Comparison of ENCODE assay signal across 8 cellular contexts in genomic region chr4:96352051-96352517, GRCh38.
DNase-seq lines count a peak whose midpoint lies in the region; ATAC-seq, FAIRE-seq and TF ChIP-seq lines count a peak whose summit lies in the region.
"Had no signal": no experiment of that assay in that cellular context is flagged by ENCODE, and none has a peak within 500 bp of the region (broad histone marks: within the 10 kb centered on the region; RNA-seq: fewer than 3 reads in every experiment).

No MANE protein-coding gene starts in this region.

- peaks cover 9% of the 10 kb centered on the region for H3K4me1 Mint-ChIP-seq in astrocyte (ENCODE audit: low read depth, unreplicated experiment)
- H3K4me1 Mint-ChIP-seq in mesothelial cell of epicardium: peaks cover 32% of the 10 kb centered on the region
- H3K4me1 Mint-ChIP-seq: naive B cell had no signal

- peaks cover 4% of the 10 kb centered on the region for H3K4me1 ChIP-seq in astrocyte (ENCODE audit: insufficient read depth, low read length)

- no peak overlapping the region for H3K9ac ChIP-seq in astrocyte (ENCODE audit: low read length)

- H3K4me3 Mint-ChIP-seq in astrocyte (ENCODE audit: unreplicated experiment) (no peak overlapping the region), mesothelial cell of epicardium (no peak overlapping the region)
- H3K4me3 Mint-ChIP-seq: naive B cell had no signal

- H3K36me3 ChIP-seq in astrocyte (ENCODE audit: insufficient read depth, low read length): no peaks in the 10 kb centered on the region

- no peaks in the 10 kb centered on the region for H3K79me2 ChIP-seq in astrocyte (ENCODE audit: insufficient read depth, low read length)

- H3K9me3 Mint-ChIP-seq in astrocyte (ENCODE audit: unreplicated experiment): no peaks in the 10 kb centered on the region
- H3K9me3 Mint-ChIP-seq in mesothelial cell of epicardium: peaks cover 6% of the 10 kb centered on the region

- no peak overlapping the region for H3K4me3 ChIP-seq in astrocyte (ENCODE audit: insufficient read depth, low read depth, low read length)

- no peaks in the 10 kb centered on the region for H3K9me3 ChIP-seq in astrocyte (ENCODE audit: insufficient read depth, low read depth, low read length)

- no peaks in the 10 kb centered on the region for H3K27me3 Mint-ChIP-seq in astrocyte (ENCODE audit: low read depth, unreplicated experiment)
- H3K27me3 Mint-ChIP-seq in mesothelial cell of epicardium (ENCODE audit: low read depth): no peaks in the 10 kb centered on the region
- H3K27me3 Mint-ChIP-seq: naive B cell had no signal

- no peak overlapping the region for H3K4me2 ChIP-seq in astrocyte (ENCODE audit: low read length)

- no peak overlapping the region for H2AFZ ChIP-seq in astrocyte (ENCODE audit: low read depth, low read length)

- peak; percentile 27 for TF ChIP-seq CTCF in GM12873 (IDR thresholded peaks at IDR 0.05; ENCODE audit: insufficient read depth, low read depth, low read length, missing control alignments)
- peak; percentile 36 for TF ChIP-seq CTCF in astrocyte (IDR thresholded peaks at IDR 0.05; ENCODE audit: insufficient read depth, low read depth, low read length)
- peak; percentile 30 for TF ChIP-seq CTCF in mesothelial cell of epicardium (IDR thresholded peaks at IDR 0.05; ENCODE audit: unreplicated experiment)

- H3K27ac ChIP-seq in astrocyte (ENCODE audit: low read depth, low read length): no peak overlapping the region

- no peaks in the 10 kb centered on the region for H4K20me1 ChIP-seq in astrocyte (ENCODE audit: insufficient read depth, low read length)

- H3K27ac Mint-ChIP-seq in astrocyte (ENCODE audit: unreplicated experiment) (no peak overlapping the region), mesothelial cell of epicardium (no peak overlapping the region)
- H3K27ac Mint-ChIP-seq: naive B cell had no signal

- H3K36me3 Mint-ChIP-seq in astrocyte (ENCODE audit: low read depth, unreplicated experiment) (no peaks in the 10 kb centered on the region), mesothelial cell of epicardium (peaks cover 5% of the 10 kb centered on the region)
- H3K36me3 Mint-ChIP-seq: naive B cell had no signal

- DNase-seq in LHCN-M2 (ENCODE audit: low read depth): peak; percentile 44
- peak; percentile 5 for DNase-seq in astrocyte (ENCODE audit: low read depth)
- no peak for DNase-seq in mesothelial cell of epicardium (ENCODE audit: low spot score in 2 of 2, unreplicated experiment in 2 of 2)
- DNase-seq in HTR-8/SVneo (ENCODE audit: insufficient read length, low spot score): no peak
- DNase-seq: naive B cell had no signal

- no peaks in the 10 kb centered on the region for H3K27me3 ChIP-seq in astrocyte (ENCODE audit: insufficient read depth, low read length)

- no peak for ATAC-seq in activated CD4-positive, CD25-positive, alpha-beta regulatory T cell treated with anti-CD3 and anti-CD28 coated beads, Interleukin-2, amount 50 U/mL, for 24 hours
- no peak for ATAC-seq in HG03095 (IDR thresholded peaks at IDR 0.05; ENCODE audit: unreplicated experiment)

- FAIRE-seq in astrocyte (lab: Jason Lieb, UNC) (no peak), HTR-8/SVneo (lab: Jason Lieb, UNC) (no peak)

Comparison
In these comparisons a context has a peak if more than half of its experiments do, and no peak if none do; other contexts are left out.
1. DNase-seq: peak in LHCN-M2 (single experiment) and astrocyte (single experiment); none in mesothelial cell of epicardium (0 of 2) and HTR-8/SVneo (single experiment).
2. Peak in every context shown above with its lines, with median percentiles within 50 percentile points of each other: CTCF ChIP-seq.